Comparison of ENCODE assay signal across 8 cellular contexts in genomic region chr5:142845954-142846398, GRCh38.
DNase-seq lines count a peak whose midpoint lies in the region; ATAC-seq and TF ChIP-seq lines count a peak whose summit lies in the region.

No MANE protein-coding gene starts in this region.

- no peak for TF ChIP-seq CTCF in OCI-LY7 (conservative IDR thresholded peaks at IDR 0.05; ENCODE audit: low read length)

- no peaks in the 10 kb centered on the region for H3K36me3 ChIP-seq in OCI-LY7 (ENCODE audit: insufficient read depth, low read length)

- ATAC-seq in GM18508 (IDR thresholded peaks at IDR 0.05; ENCODE audit: insufficient read depth, unreplicated experiment) (peak; percentile 55), HG02759 (IDR thresholded peaks at IDR 0.05; ENCODE audit: unreplicated experiment) (peak; percentile 55), naive B cell (ENCODE audit: low read depth in 2 of 2) (peak; percentile 49 to 60)
- no peak for ATAC-seq in activated CD4-positive, CD25-positive, alpha-beta regulatory T cell treated with anti-CD3 and anti-CD28 coated beads, Interleukin-2, amount 50 U/mL, for 24 hours

- H3K9me2 ChIP-seq in OCI-LY7 (ENCODE audit: insufficient read depth, low read length): no peaks in the 10 kb centered on the region

- peak overlapping the region; percentile 35 for H3K27ac Mint-ChIP-seq in activated T-helper 2 cell treated with anti-CD3 and anti-CD28 coated beads, Interferon-gamma antibody, Interleukin-2, Interleukin-4, amounts not matched to agents 10 μg/mL and 5 μg/mL and 100 μg/mL, durations not matched to agents 14 hours and 24 hours and 36 hours
- H3K27ac Mint-ChIP-seq in naive B cell: peak overlapping the region in 3 of 6 donors; percentile 37 to 91 (median 90)

- intact Hi-C loops in activated T-helper 2 cell treated with anti-CD3 and anti-CD28 coated beads, Interferon-gamma antibody, Interleukin-2, Interleukin-4, amounts not matched to agents 10 μg/mL and 5 μg/mL and 100 μg/mL, durations not matched to agents 14 hours and 24 hours and 36 hours (cut with micrococcal nuclease): no loop called here
- intact Hi-C loops in OCI-LY7 (cut with micrococcal nuclease; ENCODE audit: unreplicated experiment): no loop called here

- no peak for DNase-seq in activated T-helper 2 cell treated with anti-CD3 and anti-CD28 coated beads, Interferon-gamma antibody, Interleukin-2, Interleukin-4, amounts not matched to agents 10 μg/mL and 5 μg/mL and 100 μg/mL, durations not matched to agents 14 hours and 24 hours and 36 hours (ENCODE audit: low spot score)
- no peak for DNase-seq in naive B cell
- DNase-seq in OCI-LY7 (ENCODE audit: low spot score): no peak
- DNase-seq in inferior parietal cortex (ENCODE audit: extremely low spot score): no peak
- DNase-seq in HCEC 1CT: no peak

- H3K4me2 ChIP-seq in OCI-LY7 (ENCODE audit: low read length): no peak overlapping the region

- no peak overlapping the region for H3K4me3 Mint-ChIP-seq in activated T-helper 2 cell treated with anti-CD3 and anti-CD28 coated beads, Interferon-gamma antibody, Interleukin-2, Interleukin-4, amounts not matched to agents 10 μg/mL and 5 μg/mL and 100 μg/mL, durations not matched to agents 14 hours and 24 hours and 36 hours (ENCODE audit: low read depth)
- H3K4me3 Mint-ChIP-seq in naive B cell: peak overlapping the region in 6 of 8 donors; percentile 13 to 84 (median 54)

- H3K27ac ChIP-seq in OCI-LY7 (ENCODE audit: low read depth, low read length, poor library complexity, severe bottlenecking): no peak overlapping the region

- no peaks in the 10 kb centered on the region for H3K27me3 Mint-ChIP-seq in activated T-helper 2 cell treated with anti-CD3 and anti-CD28 coated beads, Interferon-gamma antibody, Interleukin-2, Interleukin-4, amounts not matched to agents 10 μg/mL and 5 μg/mL and 100 μg/mL, durations not matched to agents 14 hours and 24 hours and 36 hours (ENCODE audit: low read depth)
- H3K27me3 Mint-ChIP-seq in naive B cell: no peaks in the 10 kb centered on the region

- no peaks in the 10 kb centered on the region for H3K36me3 Mint-ChIP-seq in activated T-helper 2 cell treated with anti-CD3 and anti-CD28 coated beads, Interferon-gamma antibody, Interleukin-2, Interleukin-4, amounts not matched to agents 10 μg/mL and 5 μg/mL and 100 μg/mL, durations not matched to agents 14 hours and 24 hours and 36 hours (ENCODE audit: low read depth)
- H3K36me3 Mint-ChIP-seq in naive B cell: peaks cover 0 to 4% of the 10 kb centered on the region in 2 donors

- H4K20me1 ChIP-seq in OCI-LY7 (ENCODE audit: insufficient read depth, low read length): no peaks in the 10 kb centered on the region; the same call in 1 of the 2 replicates

- peaks cover 28% of the 10 kb centered on the region for H3K4me1 Mint-ChIP-seq in activated T-helper 2 cell treated with anti-CD3 and anti-CD28 coated beads, Interferon-gamma antibody, Interleukin-2, Interleukin-4, amounts not matched to agents 10 μg/mL and 5 μg/mL and 100 μg/mL, durations not matched to agents 14 hours and 24 hours and 36 hours (ENCODE audit: low read depth)
- peaks cover 32 to 43% (median 41%) of the 10 kb centered on the region in 3 donors for H3K4me1 Mint-ChIP-seq in naive B cell

- no peaks in the 10 kb centered on the region for H3K4me1 ChIP-seq in OCI-LY7 (ENCODE audit: insufficient read depth, low read length, poor library complexity, severe bottlenecking)

- no peaks in the 10 kb centered on the region for H3K9me3 Mint-ChIP-seq in activated T-helper 2 cell treated with anti-CD3 and anti-CD28 coated beads, Interferon-gamma antibody, Interleukin-2, Interleukin-4, amounts not matched to agents 10 μg/mL and 5 μg/mL and 100 μg/mL, durations not matched to agents 14 hours and 24 hours and 36 hours
- no peaks in the 10 kb centered on the region for H3K9me3 Mint-ChIP-seq in naive B cell

- BruUV-seq in OCI-LY7 (replicated peaks; lab: Mats Ljungman, UMichigan): no TSS peak

- no peak overlapping the region for H2AFZ ChIP-seq in OCI-LY7 (ENCODE audit: low read length)

- POLR2A ChIA-PET in OCI-LY7 (lab: Charles Lee): no interaction called here

- CTCF ChIA-PET in OCI-LY7 (lab: Charles Lee; ENCODE audit: unreplicated experiment): no interaction called here

- no peaks in the 10 kb centered on the region for H3K9me3 ChIP-seq in OCI-LY7 (ENCODE audit: low read length)

- no peaks in the 10 kb centered on the region for H3K79me2 ChIP-seq in OCI-LY7 (ENCODE audit: insufficient read depth, low read depth, low read length)

- H3K4me3 ChIP-seq in OCI-LY7 (ENCODE audit: low read depth, low read length, poor library complexity, severe bottlenecking): no peak overlapping the region

Comparison
In these comparisons a context has a peak if more than half of its experiments do, and no peak if none do; other contexts are left out.
1. ATAC-seq: peak in GM18508 (single experiment), HG02759 (single experiment) and naive B cell (2 of 2); none in activated CD4-positive, CD25-positive, alpha-beta regulatory T cell treated with anti-CD3 and anti-CD28 coated beads, Interleukin-2, amount 50 U/mL, for 24 hours (0 of 2).